In the genomic region with DNA sequence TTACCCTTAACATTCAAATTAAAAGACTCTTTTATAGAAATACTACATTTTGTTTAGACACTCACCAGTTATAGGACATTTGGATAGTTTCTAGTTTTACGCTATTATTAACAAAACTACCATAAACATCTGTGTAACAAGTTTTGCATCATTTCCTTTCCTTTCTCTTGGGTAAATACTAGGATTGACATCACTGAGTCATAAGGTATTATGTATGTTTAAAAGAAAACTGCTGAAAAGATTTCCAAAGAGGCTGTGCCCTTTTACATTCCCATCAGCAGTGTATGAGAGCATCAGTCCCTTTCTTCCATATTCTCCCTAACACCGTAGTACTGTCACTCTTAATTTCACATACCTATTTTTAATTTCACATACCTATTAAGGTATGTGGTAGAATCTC, we compare ENCODE assay signal across 21 cellular contexts.
DNase-seq lines count a peak whose midpoint lies in the region; ATAC-seq, FAIRE-seq and TF ChIP-seq lines count a peak whose summit lies in the region.
"Had no signal": no experiment of that assay in that cellular context is flagged by ENCODE, and none has a peak within 500 bp of the region (broad histone marks: within the 10 kb centered on the region; RNA-seq: fewer than 3 reads in every experiment).

No MANE protein-coding gene starts in this region.

- H3K4me2 ChIP-seq in A549: peak overlapping the region; percentile 18; the same call in 2 of the 3 replicates

- no peak overlapping the region for H3K4me3 ChIP-seq in A549
- H3K4me3 ChIP-seq in brain microvascular endothelial cell (ENCODE audit: low read depth, low read length): no peak overlapping the region
- H3K4me3 ChIP-seq in foreskin fibroblast (ENCODE audit: low read depth in 1 of 2, low read length in 2 of 2): no peak overlapping the region
- H3K4me3 ChIP-seq: adrenal gland, esophagus squamous epithelium, pancreas had no signal

- POLR2A ChIA-PET in A549 (lab: Yijun Ruan, JAX): no interaction called here

- ATAC-seq in A549 (peak; percentile 76 to 90), HG02588 (IDR thresholded peaks at IDR 0.05; ENCODE audit: unreplicated experiment) (no peak)
- ATAC-seq: left lobe of liver; pancreas; SK-N-SH treated with all-trans-retinoic acid at 6 μM for 48 hours; stimulated activated naive CD8-positive, alpha-beta T cell treated with anti-CD3 and anti-CD28 coated beads, Interleukin-15, amount 100 ng/mL, for 72 hours had no signal

- H3K4me1 Mint-ChIP-seq in HFFc6 (ENCODE audit: low read depth): peaks cover 17% of the 10 kb centered on the region

- H3K27ac ChIP-seq in A549: no peak overlapping the region
- peak overlapping the region; percentile 27 for H3K27ac ChIP-seq in brain microvascular endothelial cell
- H3K27ac ChIP-seq: adrenal gland, esophagus squamous epithelium, pancreas had no signal

- H3K27me3 Mint-ChIP-seq in HFFc6 (ENCODE audit: insufficient read depth): peaks cover 3% of the 10 kb centered on the region; the same call in 1 of the 2 replicates
- H3K27me3 Mint-ChIP-seq: stimulated activated naive CD8-positive, alpha-beta T cell treated with anti-CD3 and anti-CD28 coated beads, Interleukin-15, amount 100 ng/mL, for 72 hours had no signal

- no peaks in the 10 kb centered on the region for H3K27me3 ChIP-seq in brain microvascular endothelial cell (replicated peaks)
- H3K27me3 ChIP-seq: adrenal gland, esophagus squamous epithelium, pancreas had no signal

- WGBS in A549 (ENCODE audit: missing lambda C conversion rate): 79% methylated on average over 2 of the region's 2 CpGs

- peaks cover 26% of the 10 kb centered on the region for H3K36me3 ChIP-seq in brain microvascular endothelial cell (replicated peaks)

- TF ChIP-seq POLR2A in A549 (IDR thresholded peaks at IDR 0.05; ENCODE audit: low read length): no peak

- H3K4me3 Mint-ChIP-seq in HFFc6: no peak overlapping the region
- H3K4me3 Mint-ChIP-seq: stimulated activated naive CD8-positive, alpha-beta T cell treated with anti-CD3 and anti-CD28 coated beads, Interleukin-15, amount 100 ng/mL, for 72 hours had no signal

- CTCF ChIA-PET in A549 (lab: Yijun Ruan, JAX): no interaction called here

- H3K9me3 ChIP-seq in A549: no peaks in the 10 kb centered on the region
- H3K9me3 ChIP-seq: adrenal gland, esophagus squamous epithelium, pancreas had no signal

- H3K36me3 Mint-ChIP-seq in HFFc6 (ENCODE audit: low read depth): peaks cover 66% of the 10 kb centered on the region

- peak overlapping the region; percentile 42; the same call in 1 of the 2 replicates for H3K27ac Mint-ChIP-seq in HFFc6

- FAIRE-seq in A549 (lab: Jason Lieb, UNC): no peak
- FAIRE-seq: GM12892 had no signal

- no peak for TF ChIP-seq CTCF in A549 (IDR thresholded peaks at IDR 0.05)
- no peak for TF ChIP-seq CTCF in HFFc6 (IDR thresholded peaks at IDR 0.05)
- no peak for TF ChIP-seq CTCF in brain microvascular endothelial cell (IDR thresholded peaks at IDR 0.05; ENCODE audit: low read depth, low read length, missing control alignments)
- no peak for TF ChIP-seq CTCF in foreskin fibroblast (IDR thresholded peaks at IDR 0.05; ENCODE audit: low read depth, low read length)

- no peak for TF ChIP-seq EP300 in A549 (IDR thresholded peaks at IDR 0.05)

- in situ Hi-C loops in brain microvascular endothelial cell (cut with HindIII; ENCODE audit: low pct_ligation_motif_present, low sequenced_read_pairs): no loop called here

- peaks cover 20% of the 10 kb centered on the region; the same call in 2 of the 3 replicates for H3K4me1 ChIP-seq in A549
- H3K4me1 ChIP-seq: adrenal gland, esophagus squamous epithelium, pancreas had no signal

- H3K9me3 Mint-ChIP-seq in HFFc6: no peaks in the 10 kb centered on the region
- H3K9me3 Mint-ChIP-seq: stimulated activated naive CD8-positive, alpha-beta T cell treated with anti-CD3 and anti-CD28 coated beads, Interleukin-15, amount 100 ng/mL, for 72 hours had no signal

- TF ChIP-seq RAD21 in A549 (conservative IDR thresholded peaks at IDR 0.05 in 1 of 2, IDR thresholded peaks at IDR 0.05 in 1 of 2): no peak

- DNase-seq in A549 (ENCODE audit: low read depth in 1 of 2, low spot score in 1 of 2) (peak in 1 of 2 experiments; percentile 50), HFFc6 (peak; percentile 11), brain microvascular endothelial cell (peak; percentile 27), foreskin fibroblast (peak; percentile 21 to 61), NCI-H1048 (lab: John Stamatoyannopoulos, UW) (no peak), GF-D8 (lab: John Stamatoyannopoulos, UW) (no peak)
- DNase-seq in stimulated activated CD4-positive, alpha-beta T cell treated with anti-CD3 and anti-CD28 coated beads, Interleukin-2, amount 100 ng/mL, for 24 hours: no peak
- DNase-seq: activated CD4-positive, alpha-beta T cell treated with anti-CD3 and anti-CD28 coated beads, Interleukin-2, amount 50 U/mL, for 48 hours; activated T-cell treated with anti-CD3 and anti-CD28 coated beads, Interleukin-2, amount 50 U/mL, for 48 hours; adrenal gland; cortex of kidney; esophagus squamous epithelium; KBM-7; NCI-H1417 treated with DMSO at 0.1 percent for 48 hours; NCI-H446 treated with DMSO at 0.1 percent for 48 hours; pancreas; stimulated activated naive CD8-positive, alpha-beta T cell treated with anti-CD3 and anti-CD28 coated beads, Interleukin-15, amount 100 ng/mL, for 72 hours had no signal

TF ChIP-seq in A549, 52 proteins besides CTCF, POLR2A, EP300 and RAD21:
- TF ChIP-seq FOSL2 (IDR thresholded peaks at IDR 0.05) (no peak), FOSL2 (CRISPR knock-in tag; IDR thresholded peaks at IDR 0.05) (peak; percentile 58; the same call in 1 of the 2 replicates), EHMT2 (IDR thresholded peaks at IDR 0.05; ENCODE audit: low read depth) (no peak)

Comparison
In these comparisons a context has a peak if more than half of its experiments do, and no peak if none do; other contexts are left out.
1. DNase-seq: peak in HFFc6 (single experiment), brain microvascular endothelial cell (single experiment) and foreskin fibroblast (2 of 2); none in NCI-H1048 (single experiment), stimulated activated CD4-positive, alpha-beta T cell treated with anti-CD3 and anti-CD28 coated beads, Interleukin-2, amount 100 ng/mL, for 24 hours (0 of 2) and GF-D8 (single experiment).